Comparison of ENCODE assay signal across 11 cellular contexts in genomic region chr3:112364291-112364690, GRCh38. TPM values are rescaled to one million over a fixed set of nuclear protein-coding genes. Genes with fewer than 3 reads are reported as not detected.
A peak's percentile ranks its signal among the peaks of the same experiment; 100 is the strongest.
DNase-seq lines count a peak whose midpoint lies in the region; ATAC-seq and TF ChIP-seq lines count a peak whose summit lies in the region.
"Had no signal": no experiment of that assay in that cellular context is flagged by ENCODE, and none has a peak within 500 bp of the region (broad histone marks: within the 10 kb centered on the region; RNA-seq: fewer than 3 reads in every experiment).

No MANE protein-coding gene starts in this region.

- H3K9me3 ChIP-seq in thoracic aorta = no peaks in the 10 kb centered on the region

- H3K4me3 Mint-ChIP-seq in activated naive CD4-positive, alpha-beta T cell treated with anti-CD3 and anti-CD28 coated beads, Interleukin-2, amount 10 ng/mL, durations not matched to agents 7 days and 5 days = peak overlapping the region; percentile 51
- H3K4me3 Mint-ChIP-seq in T-helper 1 cell treated with Interleukin-12 subunit alpha and Interleukin-12 subunit beta and Interleukin-4 antibody, amounts not matched to agents 30 μg/mL and 1 μg/mL, for 36 hours = peak overlapping the region; percentile 35
- H3K4me3 Mint-ChIP-seq: neural crest cell had no signal

- no peaks in the 10 kb centered on the region for H3K27me3 ChIP-seq in thoracic aorta (replicated peaks; ENCODE audit: insufficient read depth)

- peaks cover 43% of the 10 kb centered on the region for H3K36me3 Mint-ChIP-seq in activated naive CD4-positive, alpha-beta T cell treated with anti-CD3 and anti-CD28 coated beads, Interleukin-2, amount 10 ng/mL, durations not matched to agents 7 days and 5 days
- H3K36me3 Mint-ChIP-seq in T-helper 1 cell treated with Interleukin-12 subunit alpha and Interleukin-12 subunit beta and Interleukin-4 antibody, amounts not matched to agents 30 μg/mL and 1 μg/mL, for 36 hours (ENCODE audit: low read depth) = peaks cover 19% of the 10 kb centered on the region

- no peak for DNase-seq in activated naive CD4-positive, alpha-beta T cell treated with anti-CD3 and anti-CD28 coated beads, Interleukin-2, amount 10 ng/mL, durations not matched to agents 7 days and 5 days
- DNase-seq in activated naive CD4-positive, alpha-beta T cell treated with Interleukin-2 at 50 U/mL for 16 hours = no peak
- DNase-seq in thoracic aorta (ENCODE audit: low spot score) (no peak), SIG-M5 (lab: John Stamatoyannopoulos, UW) (no peak), occipital lobe (lab: John Stamatoyannopoulos, UW) (no peak), hippocampal formation (lab: John Stamatoyannopoulos, UW) (no peak)
- DNase-seq: NCI-H1436 treated with DMSO at 0.1 percent for 48 hours; stimulated activated CD4-positive, alpha-beta T cell treated with anti-CD3 and anti-CD28 coated beads, Interleukin-4, amount 100 ng/mL, for 4 hours had no signal

- no peak for TF ChIP-seq CTCF in thoracic aorta (IDR thresholded peaks at IDR 0.05)

- CTCF ChIA-PET in activated naive CD4-positive, alpha-beta T cell treated with anti-CD3 and anti-CD28 coated beads, Interleukin-2, amount 10 ng/mL, durations not matched to agents 7 days and 5 days (lab: Charles Lee) = interaction anchor here (0.6 to 1.4 kb wide), 3 partner anchors 30 to 167 kb away, joined by 3 to 4 read pairs (median 3); no protein-coding TSS in a partner anchor

- no peaks in the 10 kb centered on the region for H3K27me3 Mint-ChIP-seq in activated naive CD4-positive, alpha-beta T cell treated with anti-CD3 and anti-CD28 coated beads, Interleukin-2, amount 10 ng/mL, durations not matched to agents 7 days and 5 days
- no peaks in the 10 kb centered on the region for H3K27me3 Mint-ChIP-seq in T-helper 1 cell treated with Interleukin-12 subunit alpha and Interleukin-12 subunit beta and Interleukin-4 antibody, amounts not matched to agents 30 μg/mL and 1 μg/mL, for 36 hours (ENCODE audit: low read depth)

- H3K27ac Mint-ChIP-seq in activated naive CD4-positive, alpha-beta T cell treated with anti-CD3 and anti-CD28 coated beads, Interleukin-2, amount 10 ng/mL, durations not matched to agents 7 days and 5 days = peak overlapping the region; percentile 90
- peak overlapping the region; percentile 88 for H3K27ac Mint-ChIP-seq in T-helper 1 cell treated with Interleukin-12 subunit alpha and Interleukin-12 subunit beta and Interleukin-4 antibody, amounts not matched to agents 30 μg/mL and 1 μg/mL, for 36 hours

- no peaks in the 10 kb centered on the region for H3K9me3 Mint-ChIP-seq in activated naive CD4-positive, alpha-beta T cell treated with anti-CD3 and anti-CD28 coated beads, Interleukin-2, amount 10 ng/mL, durations not matched to agents 7 days and 5 days
- no peaks in the 10 kb centered on the region for H3K9me3 Mint-ChIP-seq in T-helper 1 cell treated with Interleukin-12 subunit alpha and Interleukin-12 subunit beta and Interleukin-4 antibody, amounts not matched to agents 30 μg/mL and 1 μg/mL, for 36 hours
- H3K9me3 Mint-ChIP-seq: neural crest cell had no signal

- peaks cover 31 to 69% of the 10 kb centered on the region in 2 donors for H3K4me1 ChIP-seq in thoracic aorta (ENCODE audit: control insufficient read depth in 1 of 2, low read depth in 2 of 2)

- H3K4me1 Mint-ChIP-seq in activated naive CD4-positive, alpha-beta T cell treated with anti-CD3 and anti-CD28 coated beads, Interleukin-2, amount 10 ng/mL, durations not matched to agents 7 days and 5 days = peaks cover 41% of the 10 kb centered on the region
- peaks cover 26% of the 10 kb centered on the region for H3K4me1 Mint-ChIP-seq in T-helper 1 cell treated with Interleukin-12 subunit alpha and Interleukin-12 subunit beta and Interleukin-4 antibody, amounts not matched to agents 30 μg/mL and 1 μg/mL, for 36 hours (ENCODE audit: low read depth)

- peak overlapping the region; percentile 71 to 75 for H3K27ac ChIP-seq in thoracic aorta

- H3K36me3 ChIP-seq in thoracic aorta = peaks cover 5% of the 10 kb centered on the region

- ATAC-seq in HG02588 (IDR thresholded peaks at IDR 0.05; ENCODE audit: unreplicated experiment) (peak; percentile 57), thoracic aorta (ENCODE audit: insufficient number of reproducible peaks, low FRiP score, low read depth) (no peak)

- H3K4me3 ChIP-seq in thoracic aorta = no peak overlapping the region

RNA-seq across cellular contexts. Expression of gene CD200, which starts 31.3 kb away (rescaled TPM):
- total RNA-seq in thoracic aorta (10 to 100 TPM; 22.5 to 42.2 TPM), occipital lobe (41.6 TPM)
